Comparison of ENCODE assay signal across 8 cellular contexts in the genomic region with DNA sequence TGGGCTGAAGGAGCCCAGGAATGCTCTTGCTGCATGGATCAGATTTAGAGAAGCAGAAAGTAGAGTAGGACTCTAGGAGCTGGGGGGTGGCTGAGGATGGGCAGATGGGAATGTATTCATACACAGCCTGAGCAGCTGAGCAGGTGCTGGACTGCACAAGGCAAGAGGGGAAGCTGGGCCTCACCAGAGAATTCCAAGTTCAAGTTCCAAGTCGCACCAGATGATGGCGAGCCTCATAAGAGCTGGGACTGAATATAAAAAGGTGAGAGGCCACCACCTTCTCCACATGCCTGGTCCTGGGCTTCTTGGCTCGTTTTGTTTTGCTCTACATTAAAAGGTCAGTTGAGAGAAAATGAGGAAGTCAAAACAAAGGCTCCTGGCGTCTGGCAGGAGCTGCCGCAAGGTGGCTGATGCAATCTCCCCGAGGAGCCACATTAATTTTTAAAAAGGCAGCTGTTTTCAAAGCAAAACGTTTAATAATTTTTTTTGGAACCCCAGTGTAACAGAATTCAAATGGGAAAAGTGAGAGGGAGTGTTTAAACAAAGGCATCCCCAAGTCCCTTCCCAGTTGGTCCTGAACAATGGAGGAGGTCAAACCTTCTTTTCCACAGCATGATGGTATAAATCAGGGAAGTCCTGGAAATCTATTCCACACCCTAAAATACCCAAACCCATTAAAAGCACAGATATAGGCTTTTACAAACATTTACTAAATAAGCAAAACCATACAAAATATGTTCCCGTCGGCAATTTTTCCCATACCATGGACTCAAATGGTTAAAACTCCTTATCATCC. TPM values are rescaled to one million over a fixed set of nuclear protein-coding genes. Genes with fewer than 3 reads are reported as not detected.
A peak's percentile ranks its signal among the peaks of the same experiment; 100 is the strongest.
DNase-seq lines count a peak whose midpoint lies in the region; ATAC-seq and TF ChIP-seq lines count a peak whose summit lies in the region.

No MANE protein-coding gene starts in this region.

- POLR2A ChIA-PET in naive thymus-derived CD4-positive, alpha-beta T cell (lab: Charles Lee): interaction anchor here (1.0 to 12.9 kb wide), 4 partner anchors 9 to 494 kb away, joined by 3 to 183 read pairs (median 6); a partner anchor contains a TSS

- TF ChIP-seq CTCF in Calu3 (IDR thresholded peaks at IDR 0.05; ENCODE audit: unreplicated experiment): no peak
- peak; percentile 13 for TF ChIP-seq CTCF in brain microvascular endothelial cell (IDR thresholded peaks at IDR 0.05; ENCODE audit: low read depth, low read length, missing control alignments)

- peaks cover 32% of the 10 kb centered on the region for H3K4me1 Mint-ChIP-seq in Calu3 (ENCODE audit: low read depth, unreplicated experiment)
- peaks cover 35 to 61% (median 47%) of the 10 kb centered on the region in 7 donors for H3K4me1 Mint-ChIP-seq in naive thymus-derived CD4-positive, alpha-beta T cell

- in situ Hi-C loops in brain microvascular endothelial cell (cut with HindIII; ENCODE audit: low pct_ligation_motif_present, low sequenced_read_pairs): loop anchor here (25.0 kb wide), 1 partner anchor 174 kb away; a partner anchor contains a TSS

- H3K27me3 ChIP-seq in brain microvascular endothelial cell (replicated peaks): no peaks in the 10 kb centered on the region
- no peaks in the 10 kb centered on the region for H3K27me3 ChIP-seq in naive thymus-derived CD4-positive, alpha-beta T cell (ENCODE audit: control insufficient read depth in 2 of 2, insufficient read depth in 2 of 2, low read length in 2 of 2)

- ATAC-seq in naive thymus-derived CD4-positive, alpha-beta T cell: peak; percentile 33
- ATAC-seq in GM21526 (IDR thresholded peaks at IDR 0.05; ENCODE audit: low FRiP score, unreplicated experiment): no peak

- BruUV-seq in Calu3 (replicated peaks; lab: Mats Ljungman, UMichigan): no TSS peak

- peaks cover 44% of the 10 kb centered on the region for H3K36me3 Mint-ChIP-seq in Calu3 (ENCODE audit: insufficient read depth, unreplicated experiment)
- peaks cover 34 to 81% (median 76%) of the 10 kb centered on the region in 5 donors for H3K36me3 Mint-ChIP-seq in naive thymus-derived CD4-positive, alpha-beta T cell

- peaks cover 11 to 24% of the 10 kb centered on the region in 2 donors for H3K4me1 ChIP-seq in naive thymus-derived CD4-positive, alpha-beta T cell (ENCODE audit: control insufficient read depth in 2 of 2, insufficient read depth in 2 of 2, low read length in 2 of 2)

- CTCF ChIA-PET in Calu3 (lab: Charles Lee): interaction anchor here (0.6 to 1.6 kb wide), 6 partner anchors 8 to 449 kb away, joined by 3 to 7 read pairs (median 3); a partner anchor contains a TSS
- CTCF ChIA-PET in naive thymus-derived CD4-positive, alpha-beta T cell (lab: Charles Lee): interaction anchor here (0.8 to 1.4 kb wide), 4 partner anchors 9 to 14 kb away, joined by 4 read pairs; a partner anchor contains a TSS

- peaks cover 0 to 24% (median 0%) of the 10 kb centered on the region in 3 experiments for H3K9me3 ChIP-seq in naive thymus-derived CD4-positive, alpha-beta T cell (ENCODE audit: control insufficient read depth in 2 of 3, low read length in 3 of 3)

- H3K4me3 ChIP-seq in brain microvascular endothelial cell (ENCODE audit: low read depth, low read length): no peak overlapping the region
- H3K4me3 ChIP-seq in naive thymus-derived CD4-positive, alpha-beta T cell (ENCODE audit: low read length): no peak overlapping the region

- intact Hi-C loops in Calu3 (cut with micrococcal nuclease; ENCODE audit: unreplicated experiment): no loop called here
- intact Hi-C loops in naive thymus-derived CD4-positive, alpha-beta T cell (cut with micrococcal nuclease): loop anchor here (1.0 kb wide), 2 partner anchors 8 to 13 kb away; a partner anchor contains a TSS

- peak overlapping the region; percentile 82 for H3K27ac Mint-ChIP-seq in Calu3 (ENCODE audit: unreplicated experiment)
- H3K27ac Mint-ChIP-seq in naive thymus-derived CD4-positive, alpha-beta T cell: peak overlapping the region; percentile 33 to 88 (median 68)

- DNase-seq in Calu3: no peak
- DNase-seq in Kasumi-1 (lab: John Stamatoyannopoulos, UW): peak; percentile 69 to 77
- DNase-seq in brain microvascular endothelial cell: no peak
- DNase-seq in naive thymus-derived CD4-positive, alpha-beta T cell: no peak
- DNase-seq in cerebellum (ENCODE audit: low spot score): no peak
- DNase-seq in T1000 (lab: John Stamatoyannopoulos, UW): no peak
- no peak for DNase-seq in activated effector memory CD4-positive, alpha-beta T cell treated with anti-CD3 and anti-CD28 coated beads, Interleukin-2, amount 50 U/mL, for 16 hours

- no peaks in the 10 kb centered on the region for H3K27me3 Mint-ChIP-seq in Calu3 (ENCODE audit: unreplicated experiment)
- no peaks in the 10 kb centered on the region for H3K27me3 Mint-ChIP-seq in naive thymus-derived CD4-positive, alpha-beta T cell

- no peak overlapping the region for H3K27ac ChIP-seq in brain microvascular endothelial cell
- no peak overlapping the region for H3K27ac ChIP-seq in naive thymus-derived CD4-positive, alpha-beta T cell (ENCODE audit: low read depth, low read length)

- peaks cover 12% of the 10 kb centered on the region for H3K9me3 Mint-ChIP-seq in Calu3 (ENCODE audit: low read depth, unreplicated experiment)
- H3K9me3 Mint-ChIP-seq in naive thymus-derived CD4-positive, alpha-beta T cell: peaks cover 8 to 32% (median 16%) of the 10 kb centered on the region in 11 donors

- H3K36me3 ChIP-seq in brain microvascular endothelial cell (replicated peaks): peaks cover 4% of the 10 kb centered on the region
- H3K36me3 ChIP-seq in naive thymus-derived CD4-positive, alpha-beta T cell (ENCODE audit: control insufficient read depth in 2 of 3, insufficient read depth in 3 of 3, low read length in 3 of 3): peaks cover 0 to 40% (median 10%) of the 10 kb centered on the region in 3 experiments

- no peak overlapping the region for H3K4me3 Mint-ChIP-seq in Calu3 (ENCODE audit: low read depth, unreplicated experiment)
- H3K4me3 Mint-ChIP-seq in naive thymus-derived CD4-positive, alpha-beta T cell: no peak overlapping the region

RNA-seq across cellular contexts. Expression of a gene that starts 9.5 kb away (rescaled TPM):
- total RNA-seq in Calu3 (2022) (84.8 and 89.0 TPM in 2 replicates), cerebellum (16.2 TPM)
- total RNA-seq in naive thymus-derived CD4-positive, alpha-beta T cell: 10 to 100 TPM; 25.6 to 50.7 (median 32.0) TPM
- polyA plus RNA-seq in naive thymus-derived CD4-positive, alpha-beta T cell: 10 to 100 TPM; 51.6 to 67.9 TPM

RNA-seq across cellular contexts. Expression of a gene that starts 13.2 kb away (rescaled TPM):
- total RNA-seq in Calu3 (2022) (4.2 and 11.4 TPM in 2 replicates), cerebellum (0.18 TPM)
- 10 to 100 TPM; 17.8 to 44.7 (median 20.4) TPM for total RNA-seq in naive thymus-derived CD4-positive, alpha-beta T cell
- polyA plus RNA-seq in naive thymus-derived CD4-positive, alpha-beta T cell: 10 to 100 TPM; 16.8 to 29.4 TPM

RNA-seq across cellular contexts. Expression of a gene that starts 50.3 kb away (rescaled TPM):
- total RNA-seq in Calu3 (2022) (21.2 and 24.3 TPM in 2 replicates), cerebellum (11.0 TPM)
- 10 to 100 TPM; 18.2 to 59.2 (median 37.0) TPM for total RNA-seq in naive thymus-derived CD4-positive, alpha-beta T cell
- polyA plus RNA-seq in naive thymus-derived CD4-positive, alpha-beta T cell: 1 to 10 TPM; 3.5 to 9.3 TPM

Comparison
In these comparisons a context has a peak if more than half of its experiments do, and no peak if none do; other contexts are left out.
1. DNase-seq: peak in Kasumi-1 (2 of 2); none in Calu3 (single experiment), brain microvascular endothelial cell (single experiment), naive thymus-derived CD4-positive, alpha-beta T cell (0 of 9), cerebellum (single experiment), T1000 (single experiment) and activated effector memory CD4-positive, alpha-beta T cell treated with anti-CD3 and anti-CD28 coated beads, Interleukin-2, amount 50 U/mL, for 16 hours (single experiment).